ENCODE assay signal across 9 cellular contexts in genomic region chr6:127120787-127121636, GRCh38. TPM values are rescaled to one million over a fixed set of nuclear protein-coding genes. Genes with fewer than 3 reads are reported as not detected.
A peak's percentile ranks its signal among the peaks of the same experiment; 100 is the strongest.
DNase-seq lines count a peak whose midpoint lies in the region; ATAC-seq, FAIRE-seq and TF ChIP-seq lines count a peak whose summit lies in the region.
"Had no signal": no experiment of that assay in that cellular context is flagged by ENCODE, and none has a peak within 500 bp of the region (broad histone marks: within the 10 kb centered on the region; RNA-seq: fewer than 3 reads in every experiment).

No MANE protein-coding gene starts in this region.

- H4K5ac ChIP-seq in H1 (ENCODE audit: insufficient read length, low read depth, low read length) = no peak overlapping the region
- H4K5ac ChIP-seq in mesendoderm (ENCODE audit: low read length) = no peak overlapping the region

- peaks cover 29 to 49% (median 42%) of the 10 kb centered on the region in 4 experiments for H3K27me3 ChIP-seq in H1 (replicated peaks in 1 of 4; ENCODE audit: control insufficient read depth in 3 of 4, extremely low read depth in 1 of 4, insufficient read depth in 3 of 4, low read length in 3 of 4)
- H3K27me3 ChIP-seq in mesendoderm (ENCODE audit: insufficient read depth, low read length, poor library complexity) = peaks cover 16% of the 10 kb centered on the region

- H3K23ac ChIP-seq in H1 (ENCODE audit: insufficient read length) = no peak overlapping the region
- H3K23ac ChIP-seq in mesendoderm (ENCODE audit: low read length) = no peak overlapping the region

- H3K4me2 ChIP-seq in H1 (ENCODE audit: insufficient read depth in 1 of 2, low read depth in 2 of 2, low read length in 2 of 2) = peak overlapping the region; percentile 81 to 95
- peak overlapping the region; percentile 91 for H3K4me2 ChIP-seq in mesendoderm (ENCODE audit: low read length)

- H3K4ac ChIP-seq in H1 (replicated peaks; ENCODE audit: insufficient read length, low read depth, low read length) (no peak overlapping the region), mesendoderm (ENCODE audit: low read depth, low read length) (no peak overlapping the region)

- no peak overlapping the region for H2BK5ac ChIP-seq in H1 (ENCODE audit: low read depth, low read length)
- no peak overlapping the region for H2BK5ac ChIP-seq in mesendoderm (ENCODE audit: low read length)

- no peak overlapping the region for H2BK120ac ChIP-seq in H1 (replicated peaks; ENCODE audit: low read depth, low read length)
- H2BK120ac ChIP-seq in mesendoderm (ENCODE audit: low read depth, low read length) = no peak overlapping the region

- H3K79me2 ChIP-seq in H1 (ENCODE audit: control insufficient read depth in 1 of 2, insufficient read depth in 2 of 2, low read length in 2 of 2) (no peaks in the 10 kb centered on the region), mesendoderm (ENCODE audit: control insufficient read depth, insufficient read depth, low read length) (no peaks in the 10 kb centered on the region)

- H3K9ac ChIP-seq in H1 (replicated peaks in 1 of 4; ENCODE audit: extremely low read depth in 1 of 4, low read depth in 3 of 4, low read length in 3 of 4) (no peak overlapping the region), mesendoderm (ENCODE audit: low read length) (peak overlapping the region; percentile 51)

- WGBS in H1 (ENCODE audit: extremely low coverage in 1 of 2, insufficient coverage in 1 of 2, insufficient read length in 1 of 2, insufficient replicate concordance in 2 of 2, low coverage in 1 of 2, low lambda C conversion rate in 2 of 2, missing lambda C conversion rate in 1 of 2), 2 experiments = 11% methylated on average over 35 of the region's 35 CpGs; no CpG with 5 or more reads in 1 of the 2 experiments
- WGBS in mesendoderm (ENCODE audit: extremely low coverage, insufficient coverage, low lambda C conversion rate) = no CpG with 5 or more reads among the region's 35 CpGs

- POLR2A ChIA-PET in H1 (lab: Charles Lee; ENCODE audit: partially characterized antibody) = no interaction called here

- ATAC-seq in GM19324 (IDR thresholded peaks at IDR 0.05; ENCODE audit: low FRiP score, unreplicated experiment) = peak; percentile 90
- ATAC-seq in HG03354 (IDR thresholded peaks at IDR 0.05; ENCODE audit: poor library complexity, severe bottlenecking, unreplicated experiment) = peak; percentile 81

- H4K91ac ChIP-seq in H1 (replicated peaks; ENCODE audit: insufficient read length, low read length) = no peak overlapping the region

- TF ChIP-seq POLR2A in H1 (IDR thresholded peaks at IDR 0.05; ENCODE audit: control extremely low read depth in 1 of 2, low read depth in 2 of 2, low read length in 2 of 2) = no peak

- TF ChIP-seq CTCF in H1 (IDR thresholded peaks at IDR 0.05; ENCODE audit: control extremely low read depth in 1 of 3, insufficient read depth in 1 of 3, low read depth in 1 of 3, low read length in 3 of 3) = peak; percentile 88 to 98 (median 91)

- H3K79me1 ChIP-seq in H1 (ENCODE audit: low read depth, low read length) (no peaks in the 10 kb centered on the region), mesendoderm (ENCODE audit: low read length) (no peaks in the 10 kb centered on the region)

- no peak overlapping the region for H2BK12ac ChIP-seq in H1 (ENCODE audit: low read depth, low read length)

- no peaks in the 10 kb centered on the region for H3K9me3 ChIP-seq in H1 (ENCODE audit: insufficient read depth in 2 of 2, low read depth in 1 of 2, low read length in 1 of 2)

- H2BK20ac ChIP-seq in H1 (ENCODE audit: low read length) = no peak overlapping the region

- H4K8ac ChIP-seq in H1 (ENCODE audit: extremely low read depth, insufficient read depth, low read length) = no peak overlapping the region
- no peak overlapping the region for H4K8ac ChIP-seq in mesendoderm (ENCODE audit: low read depth, low read length)

- H2AK5ac ChIP-seq in H1 (ENCODE audit: low read depth, low read length) (no peak overlapping the region), mesendoderm (ENCODE audit: low read length) (no peak overlapping the region)

- TF ChIP-seq EP300 in H1 (IDR thresholded peaks at IDR 0.05; ENCODE audit: borderline replicate concordance in 1 of 2, low read depth in 2 of 2, low read length in 2 of 2) = no peak

- TF ChIP-seq RAD21 in H1 (IDR thresholded peaks at IDR 0.05 in 1 of 2, conservative IDR thresholded peaks at IDR 0.05 in 1 of 2; ENCODE audit: low read depth in 2 of 2, low read length in 2 of 2) = peak; percentile 99 to 100

- H3K36me3 ChIP-seq in H1 (ENCODE audit: control insufficient read depth in 2 of 4, insufficient read depth in 4 of 4, low read length in 3 of 4) = no peaks in the 10 kb centered on the region
- H3K36me3 ChIP-seq in mesendoderm (ENCODE audit: control insufficient read depth, insufficient read depth, low read length) = no peaks in the 10 kb centered on the region

- FAIRE-seq in H1 (lab: Jason Lieb, UNC) = peak; percentile 81

- H2AFZ ChIP-seq in H1 (ENCODE audit: low read length) = no peak overlapping the region

- H2BK15ac ChIP-seq in H1 (ENCODE audit: low read length) (no peak overlapping the region), mesendoderm (replicated peaks; ENCODE audit: low read depth) (no peak overlapping the region)

- H3K23me2 ChIP-seq in H1 (ENCODE audit: low read depth, low read length) = peaks cover 14% of the 10 kb centered on the region; the same call in 1 of the 2 replicates

- CTCF ChIA-PET in H1 (lab: Charles Lee; ENCODE audit: partially characterized antibody) = interaction anchor here (0.6 to 3.1 kb wide), 17 partner anchors 9 to 1125 kb away, joined by 3 to 20 read pairs (median 4); no protein-coding TSS in a partner anchor

- H3K56ac ChIP-seq in H1 (replicated peaks; ENCODE audit: insufficient read length, low read depth, low read length) (no peak overlapping the region), mesendoderm (ENCODE audit: low read length) (no peak overlapping the region)

- peaks cover 6 to 12% of the 10 kb centered on the region in 2 experiments for H4K20me1 ChIP-seq in H1 (replicated peaks in 1 of 2; ENCODE audit: control insufficient read depth in 1 of 2, insufficient read depth in 2 of 2, low read length in 2 of 2)

- no peak overlapping the region for H3K18ac ChIP-seq in H1 (ENCODE audit: extremely low read depth, low read length)
- H3K18ac ChIP-seq in mesendoderm (ENCODE audit: low read length) = no peak overlapping the region

- peak overlapping the region; percentile 61 to 77 (median 70); a peak in 7 of 8 replicates for H3K4me3 ChIP-seq in H1 (ENCODE audit: extremely low read depth in 1 of 4, insufficient read depth in 2 of 4, low read depth in 3 of 4, low read length in 4 of 4)
- H3K4me3 ChIP-seq in mesendoderm (ENCODE audit: low read length) = no peak overlapping the region

- H3K27ac ChIP-seq in H1 (ENCODE audit: low read depth, low read length) (no peak overlapping the region), mesendoderm (ENCODE audit: low read depth, low read length) (no peak overlapping the region)

- no peak overlapping the region for H3K14ac ChIP-seq in H1 (ENCODE audit: insufficient read length)

- H3K4me1 ChIP-seq in H1 (replicated peaks in 1 of 4; ENCODE audit: control insufficient read depth in 3 of 4, insufficient read depth in 4 of 4, low read length in 3 of 4) = peaks cover 0 to 16% (median 12%) of the 10 kb centered on the region in 4 experiments; a peak in 6 of 7 replicates
- H3K4me1 ChIP-seq in mesendoderm (ENCODE audit: control insufficient read depth, low read depth, low read length) = peaks cover 2% of the 10 kb centered on the region

- DNase-seq in C1 segment of cervical spinal cord (lab: John Stamatoyannopoulos, UW) = peak in 11 of 14 donors; percentile 14 to 88 (median 40)
- DNase-seq in NCI-H510A treated with DMSO at 0.1 percent for 48 hours (lab: John Stamatoyannopoulos, UW) = peak; percentile 44
- peak; percentile 27 to 42 for DNase-seq in activated CD4-positive, alpha-beta T cell treated with anti-CD3 and anti-CD28 coated beads, Interleukin-2, amount 50 U/mL, for 4 hours
- DNase-seq in H1 (ENCODE audit: low read depth in 1 of 2, low spot score in 2 of 2) = peak in 1 of 2 experiments; percentile 89
- DNase-seq in mesendoderm = peak; percentile 87
- peak; percentile 40 to 47 for DNase-seq in stimulated activated CD8-positive, alpha-beta memory T cell treated with anti-CD3 and anti-CD28 coated beads, Interleukin-15, amount 100 ng/mL, for 48 hours (ENCODE audit: low read depth in 2 of 2)

TF ChIP-seq in H1, 55 proteins besides CTCF, POLR2A, EP300 and RAD21:
- TF ChIP-seq CEBPB (IDR thresholded peaks at IDR 0.05; ENCODE audit: low read depth, low read length) (0 out of 2 replicates have a peak, but pooled peaks have one; percentile 8), FOSL1 (IDR thresholded peaks at IDR 0.05; ENCODE audit: insufficient read depth, low read depth, low read length) (no peak), KDM4A (IDR thresholded peaks at IDR 0.05; ENCODE audit: low read depth, low read length, severe bottlenecking) (peak; percentile 8), TBP (IDR thresholded peaks at IDR 0.05; ENCODE audit: low read depth, low read length) (0 out of 2 replicates have a peak, but pooled peaks have one; percentile 13), MAX (IDR thresholded peaks at IDR 0.05) (0 out of 2 replicates have a peak, but pooled peaks have one; percentile 27), MAFK (IDR thresholded peaks at IDR 0.05; ENCODE audit: low read depth, low read length) (no peak), EZH2 (IDR thresholded peaks at IDR 0.05; ENCODE audit: low read depth, low read length, severe bottlenecking) (peak; percentile 66)

RNA-seq across cellular contexts. Expression of gene RSPO3, which starts 2.5 kb away (rescaled TPM):
- not detected in 2 replicates for total RNA-seq in H1 (2021; fragmentation: NEBNext Ultra II Directional; extraction: Animal tissue kit (Norgen Biotek cat#: 25700))
- polyA plus RNA-seq in H1 (2011; rRNA removed) = 0.02 TPM in 1 of 2 replicates, not detected in the other
- not detected for polyA plus RNA-seq in H1 (2011; cell fraction: cytosol; rRNA removed)
- 0.04 TPM for polyA plus RNA-seq in H1 (2011; cell fraction: nucleus; rRNA removed)
- polyA plus RNA-seq in H1 (2012, experiment 1 of 2) = 0.08 to 0.40 TPM (median 0.29 TPM) in 4 replicates
- polyA plus RNA-seq in H1 (2012, experiment 2 of 2) = not detected
- polyA plus RNA-seq in H1 (2013, experiment 1 of 2) = 0.06 TPM
- 0.13 TPM for polyA plus RNA-seq in H1 (2013, experiment 2 of 2)
- not detected in 2 replicates for polyA minus RNA-seq in H1 (2011; rRNA and poly(A)+ RNA removed)
- not detected for polyA minus RNA-seq in H1 (2011; cell fraction: cytosol; rRNA and poly(A)+ RNA removed)
- 1.6 TPM for polyA minus RNA-seq in H1 (2011; cell fraction: nucleus; rRNA and poly(A)+ RNA removed)
- 1.3 TPM for polyA plus RNA-seq in mesendoderm (2013, experiment 1 of 2)
- polyA plus RNA-seq in mesendoderm (2013, experiment 2 of 2) = 1.0 TPM
- total RNA-seq: T-helper 1 cell treated with Interleukin-12 subunit alpha and Interleukin-12 subunit beta and Interleukin-4 antibody, amounts not matched to agents 30 ng/mL and 1 ng/mL, for 36 hours had no signal
